In genomic region chr12:6285063-6285477, GRCh38 we compare ENCODE assay signal across 8 cellular contexts. TPM values are rescaled to one million over a fixed set of nuclear protein-coding genes. Genes with fewer than 3 reads are reported as not detected.
DNase-seq lines count a peak whose midpoint lies in the region; ATAC-seq lines count a peak whose summit lies in the region.

No MANE protein-coding gene starts in this region.

- DNase-seq in EH (ENCODE audit: low read depth): peak; percentile 79
- DNase-seq in HK-2 (ENCODE audit: unreplicated experiment): peak; percentile 68
- peak; percentile 14 for DNase-seq in NOMO-1 treated with dmso at 0.1 percent for 144 hours (lab: John Stamatoyannopoulos, UW; ENCODE audit: unreplicated experiment)
- peak; percentile 26 for DNase-seq in activated CD8-positive, alpha-beta memory T cell treated with anti-CD3 and anti-CD28 coated beads, Interleukin-2, amount 50 U/mL, for 1 hour (ENCODE audit: extremely low read depth)
- no peak for DNase-seq in epithelial cell of prostate (ENCODE audit: low read depth, low spot score)
- DNase-seq in naive thymus-derived CD4-positive, alpha-beta T cell: peak; percentile 33 to 70 (median 56)
- peak; percentile 41 for DNase-seq in stimulated activated naive CD4-positive, alpha-beta T cell treated with Interleukin-2 at 50 U/mL for 16 hours (lab: John Stamatoyannopoulos, UW)

- peaks cover 0 to 6% (median 4%) of the 10 kb centered on the region in 7 donors for H3K4me1 Mint-ChIP-seq in naive thymus-derived CD4-positive, alpha-beta T cell

- H3K27me3 ChIP-seq in naive thymus-derived CD4-positive, alpha-beta T cell (ENCODE audit: control insufficient read depth in 2 of 2, insufficient read depth in 2 of 2, low read length in 2 of 2): peaks cover 0 to 2% of the 10 kb centered on the region in 2 donors

- peak overlapping the region in 1 of 9 donors; percentile 20 for H3K27ac Mint-ChIP-seq in naive thymus-derived CD4-positive, alpha-beta T cell

- H3K27me3 Mint-ChIP-seq in naive thymus-derived CD4-positive, alpha-beta T cell: peaks cover 0 to 19% (median 13%) of the 10 kb centered on the region in 5 donors

- H3K27ac ChIP-seq in epithelial cell of prostate: peak overlapping the region; percentile 74
- H3K27ac ChIP-seq in naive thymus-derived CD4-positive, alpha-beta T cell (ENCODE audit: low read depth, low read length): no peak overlapping the region

- no peaks in the 10 kb centered on the region for H3K9me3 ChIP-seq in naive thymus-derived CD4-positive, alpha-beta T cell (ENCODE audit: control insufficient read depth in 2 of 3, low read length in 3 of 3)

- H3K4me3 ChIP-seq in naive thymus-derived CD4-positive, alpha-beta T cell (ENCODE audit: low read length): no peak overlapping the region

- POLR2A ChIA-PET in naive thymus-derived CD4-positive, alpha-beta T cell (lab: Charles Lee): no interaction called here

- H3K4me3 Mint-ChIP-seq in naive thymus-derived CD4-positive, alpha-beta T cell: no peak overlapping the region

- CTCF ChIA-PET in naive thymus-derived CD4-positive, alpha-beta T cell (lab: Charles Lee): interaction anchor here (0.7 to 3.3 kb wide), 11 partner anchors 38 to 303 kb away, joined by 3 to 37 read pairs (median 6); no protein-coding TSS in a partner anchor

- peak; percentile 90 for ATAC-seq in naive thymus-derived CD4-positive, alpha-beta T cell
- ATAC-seq in HG02759 (IDR thresholded peaks at IDR 0.05; ENCODE audit: unreplicated experiment): no peak

- H3K4me1 ChIP-seq in naive thymus-derived CD4-positive, alpha-beta T cell (ENCODE audit: control insufficient read depth in 2 of 2, insufficient read depth in 2 of 2, low read length in 2 of 2): no peaks in the 10 kb centered on the region

- no peaks in the 10 kb centered on the region for H3K36me3 Mint-ChIP-seq in naive thymus-derived CD4-positive, alpha-beta T cell

- intact Hi-C loops in naive thymus-derived CD4-positive, alpha-beta T cell (cut with micrococcal nuclease): loop anchor here (1.0 kb wide), 5 partner anchors 90 to 319 kb away; no protein-coding TSS in a partner anchor

- H3K9me3 Mint-ChIP-seq in naive thymus-derived CD4-positive, alpha-beta T cell: no peaks in the 10 kb centered on the region

- H3K36me3 ChIP-seq in naive thymus-derived CD4-positive, alpha-beta T cell (ENCODE audit: control insufficient read depth in 2 of 3, insufficient read depth in 3 of 3, low read length in 3 of 3): no peaks in the 10 kb centered on the region

RNA-seq across cellular contexts. Expression of gene PLEKHG6, which starts 25.4 kb away (rescaled TPM):
- total RNA-seq in naive thymus-derived CD4-positive, alpha-beta T cell: not detected
- polyA plus RNA-seq in naive thymus-derived CD4-positive, alpha-beta T cell: 1 to 10 TPM in 1 of 2 donors, under 1 TPM in 1; 0.15 to 1.3 TPM

RNA-seq across cellular contexts. Expression of gene TNFRSF1A, which starts 56.8 kb away (rescaled TPM):
- total RNA-seq in naive thymus-derived CD4-positive, alpha-beta T cell: 10 to 100 TPM; 40.9 to 99.4 (median 67.3) TPM
- polyA plus RNA-seq in naive thymus-derived CD4-positive, alpha-beta T cell: 10 to 100 TPM; 24.1 to 46.3 TPM
